35 cellular contexts compared by ENCODE assay signal in the genomic region with DNA sequence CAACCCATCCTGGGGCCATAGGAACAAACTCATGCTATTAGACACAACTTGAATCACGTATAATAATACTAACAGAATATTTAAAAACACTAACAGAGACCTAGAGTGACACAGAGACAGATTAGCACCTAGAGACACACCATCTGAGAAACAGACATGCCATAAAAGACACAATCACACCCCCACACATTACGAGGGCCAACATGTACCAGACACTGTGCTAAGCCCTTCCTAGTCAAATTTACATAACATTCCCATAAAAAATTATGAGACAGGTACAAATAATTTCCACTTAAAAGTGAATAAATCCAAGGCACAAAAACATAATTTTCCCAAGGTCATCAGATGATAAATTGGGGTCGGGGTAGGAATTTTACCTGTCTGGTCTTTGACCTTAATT.
"Had no signal": no experiment of that assay in that cellular context is flagged by ENCODE, and none has a peak within 500 bp of the region (broad histone marks: within the 10 kb centered on the region; RNA-seq: fewer than 3 reads in every experiment).

No MANE protein-coding gene starts in this region.

- H3K4me3 ChIP-seq: MG63 had no signal

- H3K27ac ChIP-seq: KMS-11 had no signal

- DNase-seq: Karpas-422, Kasumi-1, MG63, MM.1S, MV-4-11, NCI-H1048, NCI-H1092, NCI-H1092 treated with DMSO at 0.1 percent for 48 hours, NCI-H1105, NCI-H1105 treated with DMSO at 0.1 percent for 48 hours, NCI-H1417, NCI-H1417 treated with DMSO at 0.1 percent for 48 hours, NCI-H1436, NCI-H1436 treated with DMSO at 0.1 percent for 48 hours, NCI-H146, NCI-H1694, NCI-H1694 treated with DMSO at 0.1 percent for 48 hours, NCI-H187, NCI-H187 treated with DMSO at 0.1 percent for 48 hours, NCI-H1930, NCI-H2029, NCI-H2029 treated with DMSO at 0.1 percent for 48 hours, NCI-H2081, NCI-H2081 treated with DMSO at 0.1 percent for 48 hours, NCI-H2107, NCI-H2171, NCI-H2171 treated with DMSO at 0.1 percent for 48 hours, NCI-H2227 treated with DMSO at 0.1 percent for 48 hours, NCI-H226, NCI-H345, NCI-H446, NCI-H446 treated with DMSO at 0.1 percent for 48 hours, NCI-H510A, NCI-H510A treated with DMSO at 0.1 percent for 48 hours had no signal
